ENCODE assay signal across 28 cellular contexts in the genomic region with DNA sequence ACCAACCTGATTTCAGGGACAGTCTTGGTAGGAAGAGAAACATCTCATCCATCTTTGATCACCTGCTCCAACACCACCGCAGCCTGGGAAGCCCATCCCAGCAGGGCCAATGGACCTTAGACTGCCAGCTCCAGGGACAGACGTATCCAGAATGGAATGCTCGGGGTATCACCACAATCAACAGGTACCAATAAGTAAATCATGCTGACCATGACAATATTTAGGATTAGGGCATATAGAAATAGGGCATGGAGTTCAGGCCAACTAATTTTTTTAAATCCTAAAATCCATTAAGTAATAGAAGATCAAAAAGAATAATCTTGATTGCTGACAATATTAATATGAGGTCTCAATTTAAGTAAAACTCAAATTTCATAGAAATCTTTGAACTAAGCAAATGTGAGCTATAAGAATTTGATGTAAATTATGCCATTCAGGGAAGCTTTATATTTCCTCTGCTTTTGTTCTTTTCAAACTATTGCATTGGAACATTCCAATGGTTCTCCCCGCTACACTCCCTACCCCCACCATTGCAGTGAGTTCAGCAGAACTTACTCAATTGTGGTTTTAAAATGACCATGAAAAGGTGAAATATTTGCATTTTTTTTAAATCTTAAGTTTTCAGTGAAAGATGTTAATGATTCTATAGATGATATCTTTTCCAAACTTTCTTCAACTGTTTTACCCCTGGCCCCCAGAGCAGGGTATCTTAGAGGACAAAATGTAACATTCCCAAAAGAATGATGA.
"Had no signal": no experiment of that assay in that cellular context is flagged by ENCODE, and none has a peak within 500 bp of the region (broad histone marks: within the 10 kb centered on the region; RNA-seq: fewer than 3 reads in every experiment).

No MANE protein-coding gene starts in this region.

- DNase-seq: activated CD4-positive, alpha-beta memory T cell treated with anti-CD3 and anti-CD28 coated beads for 36 hours; activated CD4-positive, alpha-beta T cell treated with anti-CD3 and anti-CD28 coated beads, Interleukin-2, amount 10 ng/mL, durations not matched to agents 24 days and 14 days; activated CD8-positive, alpha-beta memory T cell treated with anti-CD3 and anti-CD28 coated beads, Interleukin-2, amount 50 U/mL, for 48 hours; activated effector memory CD4-positive, alpha-beta T cell treated with Interleukin-2 at 50 U/mL for 16 hours; activated naive CD4-positive, alpha-beta T cell treated with anti-CD3 and anti-CD28 coated beads, Interleukin-2, amount 10 ng/mL, durations not matched to agents 7 days and 5 days; activated naive CD8-positive, alpha-beta T cell treated with anti-CD3 and anti-CD28 coated beads, Interleukin-2, amount 50 U/mL, for 24 hours; activated T-cell treated with anti-CD3 and anti-CD28 coated beads, Interleukin-2, amount 50 U/mL, for 48 hours; amygdala; caudate nucleus; cerebellar nuclear complex; NCI-H1105; NCI-H1417 treated with DMSO at 0.1 percent for 48 hours; NCI-H1930; NCI-H2081 treated with DMSO at 0.1 percent for 48 hours; NCI-H226; NCI-H446 treated with DMSO at 0.1 percent for 48 hours; NCI-H524 treated with DMSO at 0.1 percent for 48 hours; PC-3; Peyer's patch; RPMI8226; SIG-M5 had no signal

- ATAC-seq: activated naive CD8-positive, alpha-beta T cell treated with anti-CD3 and anti-CD28 coated beads, Interleukin-2, amount 50 U/mL, for 24 hours; K562; PC-3 had no signal

- H3K27me3 ChIP-seq: ascending aorta, Peyer's patch had no signal

- H3K36me3 ChIP-seq: ascending aorta, Peyer's patch had no signal

- H3K4me3 Mint-ChIP-seq: activated CD4-positive, alpha-beta memory T cell treated with anti-CD3 and anti-CD28 coated beads for 36 hours; activated CD4-positive, alpha-beta T cell treated with anti-CD3 and anti-CD28 coated beads, Interleukin-2, amount 10 ng/mL, durations not matched to agents 24 days and 14 days; activated naive CD4-positive, alpha-beta T cell treated with anti-CD3 and anti-CD28 coated beads, Interleukin-2, amount 10 ng/mL, durations not matched to agents 7 days and 5 days; activated naive CD8-positive, alpha-beta T cell; activated naive CD8-positive, alpha-beta T cell treated with anti-CD3 and anti-CD28 coated beads, Interleukin-2, amount 50 U/mL, for 24 hours; T-helper 1 cell treated with Interleukin-12 subunit alpha and Interleukin-12 subunit beta and Interleukin-4 antibody, amounts not matched to agents 30 μg/mL and 1 μg/mL, for 36 hours; T-helper 2 cell treated with Interferon-gamma antibody and Interleukin-4, amounts not matched to agents 5 μg/mL and 100 μg/mL, for 36 hours had no signal

- H3K4me1 Mint-ChIP-seq: activated CD4-positive, alpha-beta T cell treated with anti-CD3 and anti-CD28 coated beads, Interleukin-2, amount 10 ng/mL, durations not matched to agents 24 days and 14 days; activated naive CD4-positive, alpha-beta T cell treated with anti-CD3 and anti-CD28 coated beads, Interleukin-2, amount 10 ng/mL, durations not matched to agents 7 days and 5 days; activated naive CD8-positive, alpha-beta T cell treated with anti-CD3 and anti-CD28 coated beads, Interleukin-2, amount 50 U/mL, for 24 hours had no signal

- H3K9me3 ChIP-seq: ascending aorta, Peyer's patch had no signal

- FAIRE-seq: colon, K562, TTC549 had no signal

- H3K4me1 ChIP-seq: ascending aorta, Peyer's patch had no signal

- H3K36me3 Mint-ChIP-seq: activated CD4-positive, alpha-beta memory T cell treated with anti-CD3 and anti-CD28 coated beads for 36 hours; activated naive CD4-positive, alpha-beta T cell treated with anti-CD3 and anti-CD28 coated beads, Interleukin-2, amount 10 ng/mL, durations not matched to agents 7 days and 5 days; activated naive CD8-positive, alpha-beta T cell had no signal

- H3K4me3 ChIP-seq: ascending aorta, K562, Peyer's patch had no signal

- H3K9me3 Mint-ChIP-seq: activated CD4-positive, alpha-beta memory T cell treated with anti-CD3 and anti-CD28 coated beads for 36 hours; activated CD4-positive, alpha-beta T cell treated with anti-CD3 and anti-CD28 coated beads, Interleukin-2, amount 10 ng/mL, durations not matched to agents 24 days and 14 days; activated naive CD4-positive, alpha-beta T cell treated with anti-CD3 and anti-CD28 coated beads, Interleukin-2, amount 10 ng/mL, durations not matched to agents 7 days and 5 days; activated naive CD8-positive, alpha-beta T cell treated with anti-CD3 and anti-CD28 coated beads, Interleukin-2, amount 50 U/mL, for 24 hours; T-helper 1 cell treated with Interleukin-12 subunit alpha and Interleukin-12 subunit beta and Interleukin-4 antibody, amounts not matched to agents 30 μg/mL and 1 μg/mL, for 36 hours; T-helper 2 cell treated with Interferon-gamma antibody and Interleukin-4, amounts not matched to agents 5 μg/mL and 100 μg/mL, for 36 hours had no signal

- H3K27ac Mint-ChIP-seq: activated CD4-positive, alpha-beta memory T cell treated with anti-CD3 and anti-CD28 coated beads for 36 hours; activated CD4-positive, alpha-beta T cell treated with anti-CD3 and anti-CD28 coated beads, Interleukin-2, amount 10 ng/mL, durations not matched to agents 24 days and 14 days; activated naive CD4-positive, alpha-beta T cell treated with anti-CD3 and anti-CD28 coated beads, Interleukin-2, amount 10 ng/mL, durations not matched to agents 7 days and 5 days; activated naive CD8-positive, alpha-beta T cell; activated naive CD8-positive, alpha-beta T cell treated with anti-CD3 and anti-CD28 coated beads, Interleukin-2, amount 50 U/mL, for 24 hours; T-helper 1 cell treated with Interleukin-12 subunit alpha and Interleukin-12 subunit beta and Interleukin-4 antibody, amounts not matched to agents 30 μg/mL and 1 μg/mL, for 36 hours; T-helper 2 cell treated with Interferon-gamma antibody and Interleukin-4, amounts not matched to agents 5 μg/mL and 100 μg/mL, for 36 hours had no signal

- H3K27ac ChIP-seq: ascending aorta, Peyer's patch had no signal
